ENCODE assay signal across 1 cellular context in genomic region chr2:225073198-225073597, GRCh38.
TF ChIP-seq lines count a peak whose summit lies in the region.

No MANE protein-coding gene starts in this region.

TF ChIP-seq in WTC11, 78 proteins besides CTCF, POLR2A, EP300 and RAD21 (continued from another document):
- TF ChIP-seq ZMAT4 (CRISPR knock-in tag; IDR thresholded peaks at IDR 0.05), result no peak
- no peak for TF ChIP-seq TP53 (CRISPR knock-in tag; IDR thresholded peaks at IDR 0.05)
- no peak for TF ChIP-seq ZNF138 (CRISPR knock-in tag; conservative IDR thresholded peaks at IDR 0.05)
- TF ChIP-seq, protein P1, sequence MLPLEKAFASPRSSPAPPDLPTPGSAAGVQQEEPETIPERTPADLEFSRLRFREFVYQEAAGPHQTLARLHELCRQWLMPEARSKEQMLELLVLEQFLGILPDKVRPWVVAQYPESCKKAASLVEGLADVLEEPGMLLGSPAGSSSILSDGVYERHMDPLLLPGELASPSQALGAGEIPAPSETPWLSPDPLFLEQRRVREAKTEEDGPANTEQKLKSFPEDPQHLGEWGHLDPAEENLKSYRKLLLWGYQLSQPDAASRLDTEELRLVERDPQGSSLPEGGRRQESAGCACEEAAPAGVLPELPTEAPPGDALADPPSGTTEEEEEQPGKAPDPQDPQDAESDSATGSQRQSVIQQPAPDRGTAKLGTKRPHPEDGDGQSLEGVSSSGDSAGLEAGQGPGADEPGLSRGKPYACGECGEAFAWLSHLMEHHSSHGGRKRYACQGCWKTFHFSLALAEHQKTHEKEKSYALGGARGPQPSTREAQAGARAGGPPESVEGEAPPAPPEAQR (CRISPR knock-in tag; IDR thresholded peaks at IDR 0.05), result no peak
- TF ChIP-seq SMAD4 (CRISPR knock-in tag; IDR thresholded peaks at IDR 0.05), result no peak
- TF ChIP-seq, protein P2, sequence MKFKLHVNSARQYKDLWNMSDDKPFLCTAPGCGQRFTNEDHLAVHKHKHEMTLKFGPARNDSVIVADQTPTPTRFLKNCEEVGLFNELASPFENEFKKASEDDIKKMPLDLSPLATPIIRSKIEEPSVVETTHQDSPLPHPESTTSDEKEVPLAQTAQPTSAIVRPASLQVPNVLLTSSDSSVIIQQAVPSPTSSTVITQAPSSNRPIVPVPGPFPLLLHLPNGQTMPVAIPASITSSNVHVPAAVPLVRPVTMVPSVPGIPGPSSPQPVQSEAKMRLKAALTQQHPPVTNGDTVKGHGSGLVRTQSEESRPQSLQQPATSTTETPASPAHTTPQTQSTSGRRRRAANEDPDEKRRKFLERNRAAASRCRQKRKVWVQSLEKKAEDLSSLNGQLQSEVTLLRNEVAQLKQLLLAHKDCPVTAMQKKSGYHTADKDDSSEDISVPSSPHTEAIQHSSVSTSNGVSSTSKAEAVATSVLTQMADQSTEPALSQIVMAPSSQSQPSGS (CRISPR knock-in tag; IDR thresholded peaks at IDR 0.05; ENCODE audit: borderline replicate concordance, low read depth), result no peak
